19 cellular contexts compared by ENCODE assay signal in genomic region chr7:34837826-34838225, GRCh38.
DNase-seq lines count a peak whose midpoint lies in the region; ATAC-seq and TF ChIP-seq lines count a peak whose summit lies in the region.
"Had no signal": no experiment of that assay in that cellular context is flagged by ENCODE, and none has a peak within 500 bp of the region (broad histone marks: within the 10 kb centered on the region; RNA-seq: fewer than 3 reads in every experiment).

No MANE protein-coding gene starts in this region.

- H3K4me2 ChIP-seq in BLaER1 treated with 17β-estradiol and CSF1 and Interleukin-3, amounts not matched to agents 10 nM and 100 nM: peak overlapping the region in 7 of 11 experiments; percentile 12 to 75 (median 38); a peak in 12 of 22 replicates

- POLR2A ChIA-PET in naive thymus-derived CD8-positive, alpha-beta T cell (lab: Charles Lee): no interaction called here

- no peak overlapping the region for H3K4me3 Mint-ChIP-seq in T-helper 2 cell treated with Interferon-gamma antibody and Interleukin-4, amounts not matched to agents 5 μg/mL and 100 μg/mL, for 36 hours
- no peak overlapping the region for H3K4me3 Mint-ChIP-seq in naive thymus-derived CD8-positive, alpha-beta T cell
- H3K4me3 Mint-ChIP-seq: activated naive CD8-positive, alpha-beta T cell treated with anti-CD3 and anti-CD28 coated beads, Interleukin-2, amount 10 ng/mL, durations not matched to agents 7 days and 5 days; mesothelial cell of epicardium had no signal

- H3K36me3 Mint-ChIP-seq in T-helper 2 cell treated with Interferon-gamma antibody and Interleukin-4, amounts not matched to agents 5 μg/mL and 100 μg/mL, for 36 hours (ENCODE audit: low read depth): no peaks in the 10 kb centered on the region
- no peaks in the 10 kb centered on the region for H3K36me3 Mint-ChIP-seq in naive thymus-derived CD8-positive, alpha-beta T cell
- H3K36me3 Mint-ChIP-seq: activated naive CD8-positive, alpha-beta T cell treated with anti-CD3 and anti-CD28 coated beads, Interleukin-2, amount 10 ng/mL, durations not matched to agents 7 days and 5 days; mesothelial cell of epicardium had no signal

- no peak overlapping the region for H3K27ac Mint-ChIP-seq in T-helper 2 cell treated with Interferon-gamma antibody and Interleukin-4, amounts not matched to agents 5 μg/mL and 100 μg/mL, for 36 hours
- peak overlapping the region in 1 of 10 donors; percentile 6 for H3K27ac Mint-ChIP-seq in naive thymus-derived CD8-positive, alpha-beta T cell
- H3K27ac Mint-ChIP-seq: activated naive CD8-positive, alpha-beta T cell treated with anti-CD3 and anti-CD28 coated beads, Interleukin-2, amount 10 ng/mL, durations not matched to agents 7 days and 5 days; mesothelial cell of epicardium had no signal

- no peaks in the 10 kb centered on the region for H3K27me3 ChIP-seq in BLaER1 treated with 17β-estradiol and CSF1 and Interleukin-3, amounts not matched to agents 10 nM and 100 nM
- H3K27me3 ChIP-seq in effector memory CD4-positive, alpha-beta T cell (replicated peaks; ENCODE audit: control insufficient read depth, insufficient read depth, low read length, poor library complexity, severe bottlenecking): no peaks in the 10 kb centered on the region
- H3K27me3 ChIP-seq: transverse colon had no signal

- peaks cover 0 to 18% (median 11%) of the 10 kb centered on the region in 10 experiments; a peak in 13 of 20 replicates for H3K4me1 ChIP-seq in BLaER1 treated with 17β-estradiol and CSF1 and Interleukin-3, amounts not matched to agents 10 nM and 100 nM
- H3K4me1 ChIP-seq in effector memory CD4-positive, alpha-beta T cell (ENCODE audit: control insufficient read depth, insufficient read depth, low read length, poor library complexity, severe bottlenecking): no peaks in the 10 kb centered on the region
- H3K4me1 ChIP-seq: transverse colon had no signal

- H3K36me3 ChIP-seq in BLaER1 treated with 17β-estradiol and CSF1 and Interleukin-3, amounts not matched to agents 10 nM and 100 nM: no peaks in the 10 kb centered on the region
- H3K36me3 ChIP-seq in effector memory CD4-positive, alpha-beta T cell (ENCODE audit: control insufficient read depth, insufficient read depth, low read length): no peaks in the 10 kb centered on the region
- H3K36me3 ChIP-seq: transverse colon had no signal

- no peaks in the 10 kb centered on the region for H3K4me1 Mint-ChIP-seq in T-helper 2 cell treated with Interferon-gamma antibody and Interleukin-4, amounts not matched to agents 5 μg/mL and 100 μg/mL, for 36 hours (ENCODE audit: low read depth)
- H3K4me1 Mint-ChIP-seq in naive thymus-derived CD8-positive, alpha-beta T cell: peaks cover 2 to 7% (median 4%) of the 10 kb centered on the region in 4 donors

- no peaks in the 10 kb centered on the region for H3K27me3 Mint-ChIP-seq in T-helper 2 cell treated with Interferon-gamma antibody and Interleukin-4, amounts not matched to agents 5 μg/mL and 100 μg/mL, for 36 hours (ENCODE audit: low read depth)
- peaks cover 2 to 26% (median 7%) of the 10 kb centered on the region in 5 donors for H3K27me3 Mint-ChIP-seq in naive thymus-derived CD8-positive, alpha-beta T cell
- H3K27me3 Mint-ChIP-seq: activated naive CD8-positive, alpha-beta T cell treated with anti-CD3 and anti-CD28 coated beads, Interleukin-2, amount 10 ng/mL, durations not matched to agents 7 days and 5 days had no signal

- no peak for ATAC-seq in naive thymus-derived CD8-positive, alpha-beta T cell

- TF ChIP-seq CTCF in epithelial cell of esophagus (IDR thresholded peaks at IDR 0.05; ENCODE audit: insufficient read depth, low read depth, low read length, missing control alignments): no peak

- no peaks in the 10 kb centered on the region for H3K9me3 Mint-ChIP-seq in T-helper 2 cell treated with Interferon-gamma antibody and Interleukin-4, amounts not matched to agents 5 μg/mL and 100 μg/mL, for 36 hours
- peaks cover 0 to 3% (median 0%) of the 10 kb centered on the region in 9 donors for H3K9me3 Mint-ChIP-seq in naive thymus-derived CD8-positive, alpha-beta T cell
- H3K9me3 Mint-ChIP-seq: activated naive CD8-positive, alpha-beta T cell treated with anti-CD3 and anti-CD28 coated beads, Interleukin-2, amount 10 ng/mL, durations not matched to agents 7 days and 5 days; mesothelial cell of epicardium had no signal

- H3K9ac ChIP-seq in BLaER1 treated with 17β-estradiol and CSF1 and Interleukin-3, amounts not matched to agents 10 nM and 100 nM: peak overlapping the region in 1 of 11 experiments; percentile 13; a peak in 1 of 22 replicates

- no peak overlapping the region for H3K4me3 ChIP-seq in BLaER1 treated with 17β-estradiol and CSF1 and Interleukin-3, amounts not matched to agents 10 nM and 100 nM
- H3K4me3 ChIP-seq in epithelial cell of esophagus (ENCODE audit: low read length): no peak overlapping the region
- no peak overlapping the region for H3K4me3 ChIP-seq in effector memory CD4-positive, alpha-beta T cell (ENCODE audit: insufficient read depth, low read depth, low read length, poor library complexity, severe bottlenecking)
- H3K4me3 ChIP-seq: transverse colon had no signal

- no peaks in the 10 kb centered on the region for H4K20me1 ChIP-seq in BLaER1 treated with 17β-estradiol and CSF1 and Interleukin-3, amounts not matched to agents 10 nM and 100 nM

- no peaks in the 10 kb centered on the region for H3K9me3 ChIP-seq in BLaER1 treated with 17β-estradiol and CSF1 and Interleukin-3, amounts not matched to agents 10 nM and 100 nM (replicated peaks in 1 of 11)
- no peaks in the 10 kb centered on the region for H3K9me3 ChIP-seq in effector memory CD4-positive, alpha-beta T cell (ENCODE audit: control insufficient read depth, low read length)
- H3K9me3 ChIP-seq: transverse colon had no signal

- peak overlapping the region in 4 of 11 experiments; percentile 11 to 60 (median 39); a peak in 6 of 22 replicates for H3K27ac ChIP-seq in BLaER1 treated with 17β-estradiol and CSF1 and Interleukin-3, amounts not matched to agents 10 nM and 100 nM
- H3K27ac ChIP-seq in effector memory CD4-positive, alpha-beta T cell (ENCODE audit: insufficient read depth, low read length, poor library complexity, severe bottlenecking): no peak overlapping the region
- H3K27ac ChIP-seq: transverse colon had no signal

- DNase-seq in HT1080 (ENCODE audit: low read depth) (peak; percentile 88), SW480 (ENCODE audit: low spot score) (peak; percentile 57), epithelial cell of esophagus (ENCODE audit: low read depth) (peak; percentile 24), 8988T (no peak)
- no peak for DNase-seq in effector memory CD4-positive, alpha-beta T cell
- no peak for DNase-seq in T-helper 2 cell treated with Interferon-gamma antibody and Interleukin-4, amounts not matched to agents 5 μg/mL and 100 μg/mL, for 36 hours (ENCODE audit: low spot score)
- DNase-seq in naive thymus-derived CD8-positive, alpha-beta T cell: no peak
- DNase-seq: activated CD4-positive, alpha-beta T cell treated with anti-CD3 and anti-CD28 coated beads, Interleukin-2, amount 50 U/mL, for 1 hour; activated naive CD8-positive, alpha-beta T cell treated with anti-CD3 and anti-CD28 coated beads, Interleukin-2, amount 10 ng/mL, durations not matched to agents 7 days and 5 days; activated T-cell treated with anti-CD3 and anti-CD28 coated beads, Interleukin-2, amount 50 U/mL, for 48 hours; HCEC 1CT; KBM-7; kidney; NCI-H748 treated with DMSO at 0.1 percent for 48 hours; SIG-M5; stimulated activated CD4-positive, alpha-beta T cell treated with anti-CD3 and anti-CD28 coated beads, Interleukin-4, amount 100 ng/mL, for 4 hours; transverse colon had no signal

Comparison
In these comparisons a context has a peak if more than half of its experiments do, and no peak if none do; other contexts are left out.
1. DNase-seq: peak in HT1080 (single experiment), SW480 (single experiment) and epithelial cell of esophagus (single experiment); none in 8988T (single experiment), effector memory CD4-positive, alpha-beta T cell (0 of 3), T-helper 2 cell treated with Interferon-gamma antibody and Interleukin-4, amounts not matched to agents 5 μg/mL and 100 μg/mL, for 36 hours (single experiment) and naive thymus-derived CD8-positive, alpha-beta T cell (0 of 10).